1 cellular context compared by ENCODE assay signal in genomic region chr4:139857021-139857420, GRCh38.
TF ChIP-seq lines count a peak whose summit lies in the region.

No MANE protein-coding gene starts in this region.

TF ChIP-seq in HepG2, 621 proteins besides CTCF, POLR2A, EP300 and RAD21 (continued from another document and continues in another):
- TF ChIP-seq AHDC1 (CRISPR knock-in tag; IDR thresholded peaks at IDR 0.05; ENCODE audit: borderline replicate concordance) (peak; percentile 82; the same call in 1 of the 2 replicates), ZNF142 (CRISPR knock-in tag; IDR thresholded peaks at IDR 0.05) (no peak), PATZ1 (CRISPR knock-in tag; IDR thresholded peaks at IDR 0.05) (peak; percentile 62), XBP1 (CRISPR knock-in tag; IDR thresholded peaks at IDR 0.05) (no peak), ZNF841 (CRISPR knock-in tag; IDR thresholded peaks at IDR 0.05; ENCODE audit: borderline replicate concordance) (no peak), ZNF782 (CRISPR knock-in tag; IDR thresholded peaks at IDR 0.05; ENCODE audit: borderline replicate concordance) (no peak), JDP2 (CRISPR knock-in tag; IDR thresholded peaks at IDR 0.05; ENCODE audit: borderline replicate concordance) (no peak), ZNF18 (CRISPR knock-in tag; IDR thresholded peaks at IDR 0.05; ENCODE audit: insufficient replicate concordance) (no peak), ZNF331 (CRISPR knock-in tag; IDR thresholded peaks at IDR 0.05) (peak; percentile 75; the same call in 1 of the 2 replicates), EED (CRISPR knock-in tag; IDR thresholded peaks at IDR 0.05) (no peak), TAF1 (CRISPR knock-in tag; IDR thresholded peaks at IDR 0.05) (no peak), GLMP (CRISPR knock-in tag; IDR thresholded peaks at IDR 0.05; ENCODE audit: borderline replicate concordance) (no peak), HDAC1 (CRISPR knock-in tag; IDR thresholded peaks at IDR 0.05) (no peak), NFRKB (IDR thresholded peaks at IDR 0.05) (no peak), FOXO4 (CRISPR knock-in tag; conservative IDR thresholded peaks at IDR 0.05) (no peak), MYNN (CRISPR knock-in tag; IDR thresholded peaks at IDR 0.05; ENCODE audit: low read depth) (no peak), POLR2AphosphoS5 (IDR thresholded peaks at IDR 0.05; ENCODE audit: low read depth, low read length) (no peak), TP53 (CRISPR knock-in tag; conservative IDR thresholded peaks at IDR 0.05) (no peak), ZNF597 (CRISPR knock-in tag; IDR thresholded peaks at IDR 0.05) (no peak), CSRNP2 (CRISPR knock-in tag; conservative IDR thresholded peaks at IDR 0.05; ENCODE audit: low read depth) (no peak), GATA4 (IDR thresholded peaks at IDR 0.05; ENCODE audit: borderline replicate concordance, low read depth) (peak; percentile 54; the same call in 1 of the 2 replicates), RFXANK (CRISPR knock-in tag; IDR thresholded peaks at IDR 0.05) (no peak), MLXIP (CRISPR knock-in tag; IDR thresholded peaks at IDR 0.05; ENCODE audit: borderline replicate concordance) (no peak), ZKSCAN1 (IDR thresholded peaks at IDR 0.05; ENCODE audit: low read length) (no peak), SP5 (CRISPR knock-in tag; IDR thresholded peaks at IDR 0.05; ENCODE audit: borderline replicate concordance, low read depth) (no peak), ZNF24 (IDR thresholded peaks at IDR 0.05) (no peak), ZNF75D (CRISPR knock-in tag; IDR thresholded peaks at IDR 0.05; ENCODE audit: borderline replicate concordance) (no peak), SNRNP70 (IDR thresholded peaks at IDR 0.05; ENCODE audit: low read depth, low read length) (no peak), ZNF33B (CRISPR knock-in tag; IDR thresholded peaks at IDR 0.05) (no peak), ZNF598 (CRISPR knock-in tag; IDR thresholded peaks at IDR 0.05; ENCODE audit: borderline replicate concordance) (no peak), ZNF138 (CRISPR knock-in tag; IDR thresholded peaks at IDR 0.05; ENCODE audit: low read depth) (no peak), ZNF572 (CRISPR knock-in tag; IDR thresholded peaks at IDR 0.05) (no peak), NCOA1 (CRISPR knock-in tag; IDR thresholded peaks at IDR 0.05) (no peak), FOXK2 (IDR thresholded peaks at IDR 0.05) (no peak), SAP130 (CRISPR knock-in tag; IDR thresholded peaks at IDR 0.05; ENCODE audit: low read depth) (peak; percentile 69)
